9 cellular contexts compared by ENCODE assay signal in the genomic region with DNA sequence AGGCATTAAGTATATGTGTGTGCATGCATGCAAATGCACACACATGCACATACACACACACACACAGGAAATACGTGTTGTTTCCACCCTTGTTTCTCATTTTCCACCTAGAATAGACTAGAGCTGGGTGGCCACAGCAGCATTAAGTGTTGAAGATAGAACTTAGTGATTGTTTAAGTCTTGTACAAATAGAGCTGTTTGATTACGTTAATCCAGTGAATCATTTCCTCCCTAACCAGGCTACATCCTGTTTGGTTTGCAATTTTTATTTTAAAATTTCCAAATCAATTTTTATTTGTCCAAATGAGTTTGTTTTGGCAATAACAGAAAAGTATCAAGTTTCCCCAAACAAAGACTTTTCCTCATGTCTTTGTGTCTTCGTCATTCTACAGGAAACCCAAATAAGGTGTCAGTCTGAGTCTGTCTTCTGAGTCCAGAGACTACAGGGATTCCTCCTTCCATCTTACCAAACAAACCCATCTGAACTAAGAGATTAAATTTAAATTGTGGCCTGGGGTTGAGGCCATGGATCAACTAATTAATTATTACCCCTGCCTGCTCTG.
DNase-seq lines count a peak whose midpoint lies in the region; ATAC-seq, FAIRE-seq and TF ChIP-seq lines count a peak whose summit lies in the region.
"Had no signal": no experiment of that assay in that cellular context is flagged by ENCODE, and none has a peak within 500 bp of the region (broad histone marks: within the 10 kb centered on the region; RNA-seq: fewer than 3 reads in every experiment).

No MANE protein-coding gene starts in this region.

- peaks cover 16% of the 10 kb centered on the region for H3K4me1 ChIP-seq in astrocyte (ENCODE audit: insufficient read depth, low read length)
- peaks cover 15% of the 10 kb centered on the region for H3K4me1 ChIP-seq in lower lobe of right lung

- H3K27ac Mint-ChIP-seq in CD14-positive monocyte (peak overlapping the region; percentile 48 to 94 (median 88)), astrocyte (ENCODE audit: unreplicated experiment) (no peak overlapping the region)

- H3K36me3 Mint-ChIP-seq in CD14-positive monocyte: no peaks in the 10 kb centered on the region
- no peaks in the 10 kb centered on the region for H3K36me3 Mint-ChIP-seq in astrocyte (ENCODE audit: low read depth, unreplicated experiment)

- peaks cover 56% of the 10 kb centered on the region for H3K4me1 Mint-ChIP-seq in CD14-positive monocyte
- H3K4me1 Mint-ChIP-seq in astrocyte (ENCODE audit: low read depth, unreplicated experiment): peaks cover 13% of the 10 kb centered on the region

- H3K36me3 ChIP-seq in astrocyte (ENCODE audit: insufficient read depth, low read length) (no peaks in the 10 kb centered on the region), lower lobe of right lung (no peaks in the 10 kb centered on the region)

- H3K4me3 ChIP-seq in astrocyte (ENCODE audit: insufficient read depth, low read depth, low read length): no peak overlapping the region
- H3K4me3 ChIP-seq in lower lobe of right lung: no peak overlapping the region

- peak; percentile 54 to 73 for ATAC-seq in lower lobe of right lung
- ATAC-seq in HG03521 (IDR thresholded peaks at IDR 0.05; ENCODE audit: unreplicated experiment): no peak

- H2AFZ ChIP-seq in astrocyte (ENCODE audit: low read depth, low read length): peak overlapping the region; percentile 28

- no peak overlapping the region for H3K9ac ChIP-seq in astrocyte (ENCODE audit: low read length)

- DNase-seq in CD14-positive monocyte (ENCODE audit: low spot score) (no peak), HTR-8/SVneo (ENCODE audit: insufficient read length, low spot score) (peak; percentile 42), astrocyte (ENCODE audit: low read depth) (peak; percentile 86), lower lobe of right lung (no peak), NCI-H1930 (lab: John Stamatoyannopoulos, UW) (no peak)
- no peak for DNase-seq in activated CD4-positive, CD25-positive, alpha-beta regulatory T cell (lab: John Stamatoyannopoulos, UW)
- DNase-seq in stimulated activated CD4-positive, alpha-beta T cell treated with anti-CD3 and anti-CD28 coated beads, Interleukin-4, amount 100 ng/mL, for 4 hours: no peak
- DNase-seq: KG1 had no signal

- peak overlapping the region; percentile 54 for H3K27ac ChIP-seq in astrocyte (ENCODE audit: low read depth, low read length)
- H3K27ac ChIP-seq in lower lobe of right lung: peak overlapping the region; percentile 26

- H3K4me2 ChIP-seq in astrocyte (ENCODE audit: low read length): peak overlapping the region; percentile 51

- H3K79me2 ChIP-seq in astrocyte (ENCODE audit: insufficient read depth, low read length): no peaks in the 10 kb centered on the region

- H3K4me3 Mint-ChIP-seq in CD14-positive monocyte (peak overlapping the region in 1 of 2 donors; percentile 64), astrocyte (ENCODE audit: unreplicated experiment) (no peak overlapping the region)

- FAIRE-seq in HTR-8/SVneo (lab: Jason Lieb, UNC) (peak; percentile 51), astrocyte (lab: Jason Lieb, UNC) (peak; percentile 86)

- no peaks in the 10 kb centered on the region for H4K20me1 ChIP-seq in astrocyte (ENCODE audit: insufficient read depth, low read length)

- peaks cover 0 to 2% (median 0%) of the 10 kb centered on the region in 7 donors for H3K9me3 Mint-ChIP-seq in CD14-positive monocyte
- peaks cover 3% of the 10 kb centered on the region for H3K9me3 Mint-ChIP-seq in astrocyte (ENCODE audit: unreplicated experiment)

- H3K27me3 ChIP-seq in astrocyte (ENCODE audit: insufficient read depth, low read length) (no peaks in the 10 kb centered on the region), lower lobe of right lung (ENCODE audit: low read depth) (no peaks in the 10 kb centered on the region)

- TF ChIP-seq CTCF in CD14-positive monocyte (IDR thresholded peaks at IDR 0.05) (no peak), astrocyte (IDR thresholded peaks at IDR 0.05; ENCODE audit: insufficient read depth, low read depth, low read length) (no peak), lower lobe of right lung (IDR thresholded peaks at IDR 0.05) (no peak)

- H3K9me3 ChIP-seq in astrocyte (ENCODE audit: insufficient read depth, low read depth, low read length) (no peaks in the 10 kb centered on the region), lower lobe of right lung (no peaks in the 10 kb centered on the region)

- intact Hi-C loops in CD14-positive monocyte (cut with micrococcal nuclease): no loop called here
- intact Hi-C loops in lower lobe of right lung (cut with DNase I): no loop called here

- H3K27me3 Mint-ChIP-seq in CD14-positive monocyte (ENCODE audit: low read depth in 3 of 3) (peaks cover 0 to 2% (median 2%) of the 10 kb centered on the region in 3 donors), astrocyte (ENCODE audit: low read depth, unreplicated experiment) (no peaks in the 10 kb centered on the region)

Comparison
In these comparisons a context has a peak if more than half of its experiments do, and no peak if none do; other contexts are left out.
1. DNase-seq: peak in HTR-8/SVneo (single experiment) and astrocyte (single experiment); none in CD14-positive monocyte (single experiment), lower lobe of right lung (single experiment), NCI-H1930 (0 of 2), activated CD4-positive, CD25-positive, alpha-beta regulatory T cell (0 of 4) and stimulated activated CD4-positive, alpha-beta T cell treated with anti-CD3 and anti-CD28 coated beads, Interleukin-4, amount 100 ng/mL, for 4 hours (0 of 2).